18 cellular contexts compared by ENCODE assay signal in the genomic region with DNA sequence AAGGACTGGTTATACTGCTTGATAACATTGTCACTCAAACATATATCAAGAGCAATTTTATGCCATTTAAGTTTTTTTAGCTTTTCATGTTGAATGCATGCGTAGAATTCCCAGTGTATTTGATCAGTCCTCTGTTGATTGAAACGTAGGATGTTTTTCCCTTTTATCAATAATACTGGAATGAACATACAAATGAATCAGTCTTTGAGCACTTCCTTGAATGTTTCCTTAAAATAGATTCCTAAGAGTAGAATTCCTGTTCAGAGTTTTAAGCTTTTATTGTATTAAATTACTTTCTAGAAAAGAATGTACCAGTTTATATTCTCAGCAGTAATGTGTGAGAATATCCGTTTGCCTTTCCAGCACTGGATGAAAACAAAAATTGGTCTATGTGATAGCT. TPM values are rescaled to one million over a fixed set of nuclear protein-coding genes. Genes with fewer than 3 reads are reported as not detected.
DNase-seq lines count a peak whose midpoint lies in the region; ATAC-seq and TF ChIP-seq lines count a peak whose summit lies in the region.
"Had no signal": no experiment of that assay in that cellular context is flagged by ENCODE, and none has a peak within 500 bp of the region (broad histone marks: within the 10 kb centered on the region; RNA-seq: fewer than 3 reads in every experiment).

No MANE protein-coding gene starts in this region.

- no peak for TF ChIP-seq POLR2A in testis (IDR thresholded peaks at IDR 0.05)

- no peak for ATAC-seq in thoracic aorta (ENCODE audit: insufficient number of reproducible peaks, low FRiP score, low read depth)
- ATAC-seq: PC-3 had no signal

- H3K4me3 ChIP-seq in WERI-Rb-1 (ENCODE audit: low read depth, low read length) (no peak overlapping the region), endodermal cell (ENCODE audit: low read length) (no peak overlapping the region), thoracic aorta (no peak overlapping the region), testis (no peak overlapping the region)

- H3K27me3 ChIP-seq in WERI-Rb-1 (ENCODE audit: insufficient read depth, low read depth, severe bottlenecking) (no peaks in the 10 kb centered on the region), endodermal cell (ENCODE audit: control insufficient read depth, insufficient read depth, low read length, poor library complexity, severe bottlenecking) (no peaks in the 10 kb centered on the region), thoracic aorta (replicated peaks; ENCODE audit: insufficient read depth) (no peaks in the 10 kb centered on the region), testis (no peaks in the 10 kb centered on the region)

- H3K4me1 ChIP-seq in endodermal cell (ENCODE audit: control insufficient read depth, insufficient read depth, low read length) (peaks cover 6% of the 10 kb centered on the region), thoracic aorta (ENCODE audit: control insufficient read depth in 1 of 2, low read depth in 2 of 2) (peaks cover 8 to 11% of the 10 kb centered on the region in 2 donors), testis (no peaks in the 10 kb centered on the region)

- H3K4me1 Mint-ChIP-seq in HFFc6 (ENCODE audit: low read depth), result peaks cover 51% of the 10 kb centered on the region
- peaks cover 27% of the 10 kb centered on the region for H3K4me1 Mint-ChIP-seq in endodermal cell

- TF ChIP-seq CTCF in HFFc6 (IDR thresholded peaks at IDR 0.05) (no peak), WERI-Rb-1 (IDR thresholded peaks at IDR 0.05; ENCODE audit: low read depth, low read length) (no peak), endodermal cell (conservative IDR thresholded peaks at IDR 0.05) (no peak), thoracic aorta (IDR thresholded peaks at IDR 0.05) (no peak), testis (IDR thresholded peaks at IDR 0.05) (no peak)

- H3K27ac Mint-ChIP-seq in HFFc6 (peak overlapping the region; percentile 85), endodermal cell (peak overlapping the region; percentile 42)

- DNase-seq in HFFc6, result no peak
- DNase-seq in WERI-Rb-1, result no peak
- no peak for DNase-seq in endodermal cell
- no peak for DNase-seq in thoracic aorta (ENCODE audit: low spot score)
- no peak for DNase-seq in effector CD4-positive, alpha-beta T cell
- DNase-seq in NCI-H2196 (lab: John Stamatoyannopoulos, UW; ENCODE audit: unreplicated experiment), result no peak
- DNase-seq in testis, result no peak
- DNase-seq: ACHN; C1 segment of cervical spinal cord; CD8-positive, alpha-beta memory T cell; DMS79; GOT3; NCI-H1417 treated with DMSO at 0.1 percent for 48 hours; NCI-H187 treated with DMSO at 0.1 percent for 48 hours; NCI-H526; PC-3; RPMI8226; SHP77 treated with DMSO at 0.1 percent for 48 hours had no signal

- H3K27me3 Mint-ChIP-seq in HFFc6 (ENCODE audit: insufficient read depth) (peaks cover 1% of the 10 kb centered on the region; the same call in 1 of the 2 replicates), endodermal cell (ENCODE audit: insufficient read depth) (no peaks in the 10 kb centered on the region)
- H3K27me3 Mint-ChIP-seq: CD8-positive, alpha-beta memory T cell had no signal

- intact Hi-C loops in testis (cut with DNase I; ENCODE audit: low total_unique reads), result no loop called here

- H3K9ac ChIP-seq in endodermal cell (ENCODE audit: extremely low read depth, low read length, poor library complexity, severe bottlenecking), result no peak overlapping the region

- peaks cover 80% of the 10 kb centered on the region for H3K36me3 ChIP-seq in WERI-Rb-1
- H3K36me3 ChIP-seq in endodermal cell (ENCODE audit: control insufficient read depth, insufficient read depth, low read length), result peaks cover 86% of the 10 kb centered on the region
- peaks cover 26% of the 10 kb centered on the region for H3K36me3 ChIP-seq in thoracic aorta
- no peaks in the 10 kb centered on the region for H3K36me3 ChIP-seq in testis (ENCODE audit: low read depth, missing control alignments)

- no peaks in the 10 kb centered on the region for H3K9me3 Mint-ChIP-seq in HFFc6
- H3K9me3 Mint-ChIP-seq in endodermal cell, result no peaks in the 10 kb centered on the region
- H3K9me3 Mint-ChIP-seq: CD8-positive, alpha-beta memory T cell had no signal

- H3K9me3 ChIP-seq in WERI-Rb-1 (ENCODE audit: severe bottlenecking), result no peaks in the 10 kb centered on the region
- peaks cover 4% of the 10 kb centered on the region for H3K9me3 ChIP-seq in endodermal cell (ENCODE audit: control insufficient read depth, low read length)
- no peaks in the 10 kb centered on the region for H3K9me3 ChIP-seq in thoracic aorta
- no peaks in the 10 kb centered on the region for H3K9me3 ChIP-seq in testis

- H3K27ac ChIP-seq in WERI-Rb-1, result 0 out of 2 replicates have a peak overlapping the region, but pooled peaks have one; percentile 7
- no peak overlapping the region for H3K27ac ChIP-seq in endodermal cell (ENCODE audit: low read depth, low read length)
- H3K27ac ChIP-seq in thoracic aorta, result peak overlapping the region; percentile 36 to 43
- H3K27ac ChIP-seq in testis, result no peak overlapping the region

- H3K36me3 Mint-ChIP-seq in HFFc6 (ENCODE audit: low read depth) (peaks cover 56% of the 10 kb centered on the region), endodermal cell (ENCODE audit: low read depth) (peaks cover 69% of the 10 kb centered on the region)

- WGBS in endodermal cell (ENCODE audit: insufficient coverage in 1 of 2, insufficient read length in 1 of 2), 2 experiments, result 93 to 100% methylated on average over 2 to 3 of the region's 3 CpGs
- WGBS in testis, 2 donors, result 78 to 79% methylated on average over 3 of the region's 3 CpGs

- peak overlapping the region; percentile 63 for H3K4me3 Mint-ChIP-seq in HFFc6
- H3K4me3 Mint-ChIP-seq in endodermal cell, result no peak overlapping the region
- H3K4me3 Mint-ChIP-seq: CD8-positive, alpha-beta memory T cell had no signal

RNA-seq across cellular contexts. Expression of a gene that starts 37.8 kb away (rescaled TPM):
- 100 to 1,000 TPM; 276 to 332 (median 321) TPM for total RNA-seq in HFFc6 (2021; fragmentation: NEBNext Ultra II Directional; extraction: Animal tissue kit (Norgen Biotek cat#: 25700))
- total RNA-seq in endodermal cell (100 to 1,000 TPM; 231 to 257 TPM), thoracic aorta (100 to 1,000 TPM; 256 to 338 TPM), testis (100 to 1,000 TPM; 318 to 355 TPM)
- 244 TPM for polyA plus RNA-seq in endodermal cell (2013, experiment 1 of 2)
- 230 TPM for polyA plus RNA-seq in endodermal cell (2013, experiment 2 of 2)
- 233 TPM for polyA plus RNA-seq in testis (ENCODE audit: insufficient read depth, low read depth, low replicate concordance)

Comparison
In these comparisons a context has a peak if more than half of its experiments do, and no peak if none do; other contexts are left out.
1. H3K27ac ChIP-seq: peak in WERI-Rb-1 (single experiment) and thoracic aorta (2 of 2); none in endodermal cell (single experiment) and testis (0 of 2).